ENCODE assay signal across 1 cellular context in genomic region chr6:42118162-42119001, GRCh38.
TF ChIP-seq lines count a peak whose summit lies in the region.

No MANE protein-coding gene starts in this region.

TF ChIP-seq in HepG2, 621 proteins besides CTCF, POLR2A, EP300 and RAD21 (continued from another document and continues in another):
- TF ChIP-seq STAT5B (CRISPR knock-in tag; IDR thresholded peaks at IDR 0.05) (no peak), JUND (CRISPR knock-in tag; IDR thresholded peaks at IDR 0.05) (peak; percentile 22; the same call in 1 of the 2 replicates), RBM39 (IDR thresholded peaks at IDR 0.05; ENCODE audit: low read depth, low read length, poor library complexity, severe bottlenecking) (no peak), ZBTB7B (CRISPR knock-in tag; IDR thresholded peaks at IDR 0.05) (peak; percentile 24; the same call in 1 of the 2 replicates), ZNF333 (CRISPR knock-in tag; IDR thresholded peaks at IDR 0.05; ENCODE audit: borderline replicate concordance) (no peak), SP4 (CRISPR knock-in tag; IDR thresholded peaks at IDR 0.05) (no peak), CENPX (CRISPR knock-in tag; IDR thresholded peaks at IDR 0.05) (no peak), HOXA3 (CRISPR knock-in tag; IDR thresholded peaks at IDR 0.05) (peak; percentile 62; the same call in 1 of the 2 replicates), WIZ (CRISPR knock-in tag; IDR thresholded peaks at IDR 0.05) (peak; percentile 91), ZBTB38 (CRISPR knock-in tag; IDR thresholded peaks at IDR 0.05) (peak; percentile 79; the same call in 1 of the 2 replicates), PAXIP1 (CRISPR knock-in tag; conservative IDR thresholded peaks at IDR 0.05) (peak; percentile 66), ZSCAN12 (CRISPR knock-in tag; IDR thresholded peaks at IDR 0.05) (no peak), ZXDC (CRISPR knock-in tag; IDR thresholded peaks at IDR 0.05) (peak; percentile 63; the same call in 1 of the 2 replicates), ZNF687 (CRISPR knock-in tag; IDR thresholded peaks at IDR 0.05) (peak; percentile 86), MED13 (CRISPR knock-in tag; IDR thresholded peaks at IDR 0.05) (no peak), EEA1 (CRISPR knock-in tag; IDR thresholded peaks at IDR 0.05; ENCODE audit: borderline replicate concordance) (0 out of 2 replicates have a peak, but pooled peaks have one; percentile 48), HINFP (CRISPR knock-in tag; IDR thresholded peaks at IDR 0.05; ENCODE audit: low read depth) (no peak), GPBP1L1 (CRISPR knock-in tag; IDR thresholded peaks at IDR 0.05) (no peak), ELF4 (CRISPR knock-in tag; IDR thresholded peaks at IDR 0.05; ENCODE audit: borderline replicate concordance) (no peak), ZNF3 (CRISPR knock-in tag; IDR thresholded peaks at IDR 0.05) (0 out of 2 replicates have a peak, but pooled peaks have one; percentile 56), ZNF543 (CRISPR knock-in tag; IDR thresholded peaks at IDR 0.05) (no peak), ZNF451 (CRISPR knock-in tag; IDR thresholded peaks at IDR 0.05) (0 out of 2 replicates have a peak, but pooled peaks have one; percentile 24), ZBTB33 (CRISPR knock-in tag; IDR thresholded peaks at IDR 0.05) (no peak), ZNF44 (CRISPR knock-in tag; IDR thresholded peaks at IDR 0.05) (0 out of 2 replicates have a peak, but pooled peaks have one; percentile 63), FOXP1 (IDR thresholded peaks at IDR 0.05) (no peak), FOXP1 (CRISPR knock-in tag; IDR thresholded peaks at IDR 0.05) (no peak), MEIS1 (CRISPR knock-in tag; IDR thresholded peaks at IDR 0.05; ENCODE audit: borderline replicate concordance) (no peak), SMAD9 (CRISPR knock-in tag; IDR thresholded peaks at IDR 0.05) (no peak)
- TF ChIP-seq, protein P1, sequence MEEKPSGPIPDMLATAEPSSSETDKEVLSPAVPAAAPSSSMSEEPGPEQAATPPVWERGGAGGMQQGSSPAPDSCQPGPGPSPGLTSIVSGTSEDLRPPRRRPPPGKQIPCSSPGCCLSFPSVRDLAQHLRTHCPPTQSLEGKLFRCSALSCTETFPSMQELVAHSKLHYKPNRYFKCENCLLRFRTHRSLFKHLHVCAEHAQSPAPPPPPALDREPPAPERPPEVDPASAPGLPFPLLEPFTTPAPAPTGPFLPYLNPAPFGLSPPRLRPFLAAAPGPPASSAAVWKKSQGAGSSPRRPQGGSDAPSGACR (CRISPR knock-in tag; IDR thresholded peaks at IDR 0.05): no peak
- TF ChIP-seq, protein P2, sequence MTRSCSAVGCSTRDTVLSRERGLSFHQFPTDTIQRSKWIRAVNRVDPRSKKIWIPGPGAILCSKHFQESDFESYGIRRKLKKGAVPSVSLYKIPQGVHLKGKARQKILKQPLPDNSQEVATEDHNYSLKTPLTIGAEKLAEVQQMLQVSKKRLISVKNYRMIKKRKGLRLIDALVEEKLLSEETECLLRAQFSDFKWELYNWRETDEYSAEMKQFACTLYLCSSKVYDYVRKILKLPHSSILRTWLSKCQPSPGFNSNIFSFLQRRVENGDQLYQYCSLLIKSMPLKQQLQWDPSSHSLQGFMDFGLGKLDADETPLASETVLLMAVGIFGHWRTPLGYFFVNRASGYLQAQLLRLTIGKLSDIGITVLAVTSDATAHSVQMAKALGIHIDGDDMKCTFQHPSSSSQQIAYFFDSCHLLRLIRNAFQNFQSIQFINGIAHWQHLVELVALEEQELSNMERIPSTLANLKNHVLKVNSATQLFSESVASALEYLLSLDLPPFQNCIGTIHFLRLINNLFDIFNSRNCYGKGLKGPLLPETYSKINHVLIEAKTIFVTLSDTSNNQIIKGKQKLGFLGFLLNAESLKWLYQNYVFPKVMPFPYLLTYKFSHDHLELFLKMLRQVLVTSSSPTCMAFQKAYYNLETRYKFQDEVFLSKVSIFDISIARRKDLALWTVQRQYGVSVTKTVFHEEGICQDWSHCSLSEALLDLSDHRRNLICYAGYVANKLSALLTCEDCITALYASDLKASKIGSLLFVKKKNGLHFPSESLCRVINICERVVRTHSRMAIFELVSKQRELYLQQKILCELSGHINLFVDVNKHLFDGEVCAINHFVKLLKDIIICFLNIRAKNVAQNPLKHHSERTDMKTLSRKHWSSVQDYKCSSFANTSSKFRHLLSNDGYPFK (CRISPR knock-in tag; IDR thresholded peaks at IDR 0.05; ENCODE audit: borderline replicate concordance): peak; percentile 64; the same call in 1 of the 2 replicates
- TF ChIP-seq, protein P3, sequence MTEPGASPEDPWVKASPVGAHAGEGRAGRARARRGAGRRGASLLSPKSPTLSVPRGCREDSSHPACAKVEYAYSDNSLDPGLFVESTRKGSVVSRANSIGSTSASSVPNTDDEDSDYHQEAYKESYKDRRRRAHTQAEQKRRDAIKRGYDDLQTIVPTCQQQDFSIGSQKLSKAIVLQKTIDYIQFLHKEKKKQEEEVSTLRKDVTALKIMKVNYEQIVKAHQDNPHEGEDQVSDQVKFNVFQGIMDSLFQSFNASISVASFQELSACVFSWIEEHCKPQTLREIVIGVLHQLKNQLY (CRISPR knock-in tag; IDR thresholded peaks at IDR 0.05): peak; percentile 18; the same call in 1 of the 2 replicates
- TF ChIP-seq, protein P4, sequence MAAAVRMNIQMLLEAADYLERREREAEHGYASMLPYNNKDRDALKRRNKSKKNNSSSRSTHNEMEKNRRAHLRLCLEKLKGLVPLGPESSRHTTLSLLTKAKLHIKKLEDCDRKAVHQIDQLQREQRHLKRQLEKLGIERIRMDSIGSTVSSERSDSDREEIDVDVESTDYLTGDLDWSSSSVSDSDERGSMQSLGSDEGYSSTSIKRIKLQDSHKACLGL (CRISPR knock-in tag; IDR thresholded peaks at IDR 0.05): no peak
- TF ChIP-seq, protein P5, sequence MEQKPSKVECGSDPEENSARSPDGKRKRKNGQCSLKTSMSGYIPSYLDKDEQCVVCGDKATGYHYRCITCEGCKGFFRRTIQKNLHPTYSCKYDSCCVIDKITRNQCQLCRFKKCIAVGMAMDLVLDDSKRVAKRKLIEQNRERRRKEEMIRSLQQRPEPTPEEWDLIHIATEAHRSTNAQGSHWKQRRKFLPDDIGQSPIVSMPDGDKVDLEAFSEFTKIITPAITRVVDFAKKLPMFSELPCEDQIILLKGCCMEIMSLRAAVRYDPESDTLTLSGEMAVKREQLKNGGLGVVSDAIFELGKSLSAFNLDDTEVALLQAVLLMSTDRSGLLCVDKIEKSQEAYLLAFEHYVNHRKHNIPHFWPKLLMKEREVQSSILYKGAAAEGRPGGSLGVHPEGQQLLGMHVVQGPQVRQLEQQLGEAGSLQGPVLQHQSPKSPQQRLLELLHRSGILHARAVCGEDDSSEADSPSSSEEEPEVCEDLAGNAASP (CRISPR knock-in tag; IDR thresholded peaks at IDR 0.05; ENCODE audit: borderline replicate concordance): no peak; the same call in 1 of the 2 replicates
